Comparison of ENCODE assay signal across 25 cellular contexts in genomic region chr12:2190085-2190484, GRCh38.
"Had no signal": no experiment of that assay in that cellular context is flagged by ENCODE, and none has a peak within 500 bp of the region (broad histone marks: within the 10 kb centered on the region; RNA-seq: fewer than 3 reads in every experiment).

No MANE protein-coding gene starts in this region.

- H3K9me3 ChIP-seq: adrenal gland, gastroesophageal sphincter, left lung, lower lobe of right lung, right atrium auricular region, stomach, thyroid gland, upper lobe of right lung had no signal

- H3K36me3 Mint-ChIP-seq: activated naive CD8-positive, alpha-beta T cell treated with anti-CD3 and anti-CD28 coated beads for 36 hours; natural killer cell; stimulated activated naive B cell treated with anti-CD40 and anti-IgM and Interleukin-4, amounts not matched to agents 10 μg/mL and 1 μg/mL and 100 μg/mL, for 72 hours had no signal

- H3K4me1 ChIP-seq: adrenal gland, left lung, lower lobe of right lung, thyroid gland, upper lobe of right lung had no signal

- H3K27ac ChIP-seq: adrenal gland, brain microvascular endothelial cell, gastroesophageal sphincter, hepatocyte, left lung, lower lobe of right lung, right atrium auricular region, stomach, thyroid gland, upper lobe of right lung had no signal

- ATAC-seq: effector memory CD8-positive, alpha-beta T cell; gastroesophageal sphincter; left lung; lower lobe of right lung; natural killer cell; stimulated activated naive B cell treated with anti-CD40 and anti-IgM and Interleukin-4, amounts not matched to agents 10 μg/mL and 1 μg/mL and 100 μg/mL, for 72 hours had no signal

- DNase-seq: activated CD4-positive, alpha-beta T cell treated with anti-CD3 and anti-CD28 coated beads for 48 hours; activated CD4-positive, alpha-beta T cell treated with anti-CD3 and anti-CD28 coated beads, Interleukin-2, amount 50 U/mL, for 48 hours; activated CD8-positive, alpha-beta memory T cell treated with anti-CD3 and anti-CD28 coated beads for 24 hours; activated effector memory CD4-positive, alpha-beta T cell treated with Interleukin-2 at 50 U/mL for 16 hours; activated naive CD4-positive, alpha-beta T cell treated with anti-CD3 and anti-CD28 coated beads for 36 hours; activated naive CD8-positive, alpha-beta T cell treated with anti-CD3 and anti-CD28 coated beads for 36 hours; adrenal gland; aorta; brain microvascular endothelial cell; cortex of kidney; effector memory CD8-positive, alpha-beta T cell; left lung; lower lobe of right lung; mesendoderm; natural killer cell; stimulated activated CD4-positive, alpha-beta T cell treated with anti-CD3 and anti-CD28 coated beads, Interleukin-15, amount 100 ng/mL, for 24 hours; stimulated activated CD4-positive, alpha-beta T cell treated with anti-CD3 and anti-CD28 coated beads, Interleukin-2, amount 100 ng/mL, for 24 hours; stimulated activated naive B cell treated with anti-CD40 and anti-IgM and Interleukin-4, amounts not matched to agents 10 μg/mL and 1 μg/mL and 100 μg/mL, for 72 hours; stomach; thyroid gland; upper lobe of right lung had no signal

- H3K4me2 ChIP-seq: hepatocyte had no signal

- H3K4me3 Mint-ChIP-seq: activated naive CD4-positive, alpha-beta T cell treated with anti-CD3 and anti-CD28 coated beads for 36 hours; activated naive CD8-positive, alpha-beta T cell treated with anti-CD3 and anti-CD28 coated beads for 36 hours; effector memory CD8-positive, alpha-beta T cell; natural killer cell; stimulated activated naive B cell treated with anti-CD40 and anti-IgM and Interleukin-4, amounts not matched to agents 10 μg/mL and 1 μg/mL and 100 μg/mL, for 72 hours; T-helper 2 cell treated with Interferon-gamma antibody and Interleukin-4, amounts not matched to agents 5 μg/mL and 100 μg/mL, for 36 hours had no signal

- H3K4me1 Mint-ChIP-seq: activated naive CD8-positive, alpha-beta T cell treated with anti-CD3 and anti-CD28 coated beads for 36 hours; natural killer cell had no signal

- H3K27me3 Mint-ChIP-seq: stimulated activated naive B cell treated with anti-CD40 and anti-IgM and Interleukin-4, amounts not matched to agents 10 μg/mL and 1 μg/mL and 100 μg/mL, for 72 hours had no signal

- H3K4me3 ChIP-seq: adrenal gland, gastroesophageal sphincter, hepatocyte, left lung, lower lobe of right lung, right atrium auricular region, stomach, thyroid gland, upper lobe of right lung had no signal

- H2AFZ ChIP-seq: hepatocyte had no signal

- H3K27me3 ChIP-seq: adrenal gland, brain microvascular endothelial cell, gastroesophageal sphincter, hepatocyte, left lung, right atrium auricular region, stomach, thyroid gland, upper lobe of right lung had no signal

- H3K79me2 ChIP-seq: hepatocyte had no signal

- H3K36me3 ChIP-seq: adrenal gland, brain microvascular endothelial cell, left lung, lower lobe of right lung, stomach, thyroid gland, upper lobe of right lung had no signal

- H3K9me3 Mint-ChIP-seq: activated naive CD4-positive, alpha-beta T cell treated with anti-CD3 and anti-CD28 coated beads for 36 hours; activated naive CD8-positive, alpha-beta T cell treated with anti-CD3 and anti-CD28 coated beads for 36 hours; effector memory CD8-positive, alpha-beta T cell; natural killer cell; T-helper 2 cell treated with Interferon-gamma antibody and Interleukin-4, amounts not matched to agents 5 μg/mL and 100 μg/mL, for 36 hours had no signal

- H3K27ac Mint-ChIP-seq: activated naive CD4-positive, alpha-beta T cell treated with anti-CD3 and anti-CD28 coated beads for 36 hours; activated naive CD8-positive, alpha-beta T cell treated with anti-CD3 and anti-CD28 coated beads for 36 hours; effector memory CD8-positive, alpha-beta T cell; natural killer cell; stimulated activated naive B cell treated with anti-CD40 and anti-IgM and Interleukin-4, amounts not matched to agents 10 μg/mL and 1 μg/mL and 100 μg/mL, for 72 hours; T-helper 2 cell treated with Interferon-gamma antibody and Interleukin-4, amounts not matched to agents 5 μg/mL and 100 μg/mL, for 36 hours had no signal
